Comparison of ENCODE assay signal across 1 cellular context in the genomic region with DNA sequence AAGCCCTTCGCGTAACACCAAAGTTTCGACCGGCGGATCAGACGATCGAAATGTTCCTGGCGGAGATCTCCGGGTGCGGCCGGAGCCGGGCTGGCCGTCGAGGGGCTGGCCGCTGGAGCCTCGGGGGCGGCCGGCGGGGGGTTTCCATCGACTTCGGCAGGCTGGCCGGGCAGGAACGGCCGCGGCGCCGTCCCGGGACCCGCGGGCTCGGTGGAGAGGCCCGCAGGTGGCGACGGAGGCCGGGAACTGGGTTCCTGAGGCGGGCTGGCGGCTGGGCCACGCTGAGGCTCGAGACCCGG.
TF ChIP-seq lines count a peak whose summit lies in the region.

No MANE protein-coding gene starts in this region.

TF ChIP-seq in liver, 16 proteins besides CTCF, POLR2A, EP300 and RAD21 (continued from another document):
- TF ChIP-seq, protein P1, sequence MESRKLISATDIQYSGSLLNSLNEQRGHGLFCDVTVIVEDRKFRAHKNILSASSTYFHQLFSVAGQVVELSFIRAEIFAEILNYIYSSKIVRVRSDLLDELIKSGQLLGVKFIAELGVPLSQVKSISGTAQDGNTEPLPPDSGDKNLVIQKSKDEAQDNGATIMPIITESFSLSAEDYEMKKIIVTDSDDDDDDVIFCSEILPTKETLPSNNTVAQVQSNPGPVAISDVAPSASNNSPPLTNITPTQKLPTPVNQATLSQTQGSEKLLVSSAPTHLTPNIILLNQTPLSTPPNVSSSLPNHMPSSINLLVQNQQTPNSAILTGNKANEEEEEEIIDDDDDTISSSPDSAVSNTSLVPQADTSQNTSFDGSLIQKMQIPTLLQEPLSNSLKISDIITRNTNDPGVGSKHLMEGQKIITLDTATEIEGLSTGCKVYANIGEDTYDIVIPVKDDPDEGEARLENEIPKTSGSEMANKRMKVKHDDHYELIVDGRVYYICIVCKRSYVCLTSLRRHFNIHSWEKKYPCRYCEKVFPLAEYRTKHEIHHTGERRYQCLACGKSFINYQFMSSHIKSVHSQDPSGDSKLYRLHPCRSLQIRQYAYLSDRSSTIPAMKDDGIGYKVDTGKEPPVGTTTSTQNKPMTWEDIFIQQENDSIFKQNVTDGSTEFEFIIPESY (IDR thresholded peaks at IDR 0.05): no peak
